ENCODE assay signal across 30 cellular contexts in genomic region chr1:117044217-117044616, GRCh38.
"Had no signal": no experiment of that assay in that cellular context is flagged by ENCODE, and none has a peak within 500 bp of the region (broad histone marks: within the 10 kb centered on the region; RNA-seq: fewer than 3 reads in every experiment).

No MANE protein-coding gene starts in this region.

- H3K4me3 Mint-ChIP-seq: naive B cell; natural killer cell; nephron progenitor cell; neural progenitor cell; stimulated activated naive B cell treated with anti-CD40 and anti-IgM and Interleukin-4, amounts not matched to agents 10 μg/mL and 1 μg/mL and 100 μg/mL, for 72 hours had no signal

- ATAC-seq: left cardiac atrium; left lung; lower lobe of right lung; natural killer cell; right lobe of liver; stimulated activated naive B cell treated with anti-CD40 and anti-IgM and Interleukin-4, amounts not matched to agents 10 μg/mL and 1 μg/mL and 100 μg/mL, for 72 hours; stimulated activated naive CD8-positive, alpha-beta T cell treated with anti-CD3 and anti-CD28 coated beads, Interleukin-15, Interleukin-2, amounts not matched to agents 100 U/mL and 50 U/mL, for 24 hours; upper lobe of right lung had no signal

- H3K36me3 Mint-ChIP-seq: naive B cell, natural killer cell, neural progenitor cell had no signal

- H3K9me3 Mint-ChIP-seq: natural killer cell had no signal

- H2AFZ ChIP-seq: neural progenitor cell had no signal

- H3K4me1 ChIP-seq: lower lobe of right lung, neural progenitor cell, right atrium auricular region, right lobe of liver, stomach, testis, tibial artery, upper lobe of right lung had no signal

- H3K27me3 ChIP-seq: left lung, neural progenitor cell, neutrophil, ovary, right atrium auricular region, right lobe of liver, stomach, testis, tibial artery, upper lobe of right lung had no signal

- H3K27me3 Mint-ChIP-seq: naive B cell; progenitor cell of endocrine pancreas; stimulated activated naive B cell treated with anti-CD40 and anti-IgM and Interleukin-4, amounts not matched to agents 10 μg/mL and 1 μg/mL and 100 μg/mL, for 72 hours had no signal

- H3K9ac ChIP-seq: neural progenitor cell had no signal

- H3K4me1 Mint-ChIP-seq: neural progenitor cell had no signal

- DNase-seq: hippocampal formation; kidney glomerular epithelial cell; left cardiac atrium; left lung; lower lobe of right lung; mammary epithelial cell; mesenchymal stem cell; naive B cell; natural killer cell; nephron progenitor cell; occipital lobe; ovary; right lobe of liver; stimulated activated CD4-positive, alpha-beta T cell treated with anti-CD3 and anti-CD28 coated beads, Interleukin-12 subunit alpha, Interleukin-12 subunit beta, amount 100 ng/mL, for 4 hours; stimulated activated CD4-positive, alpha-beta T cell treated with anti-CD3 and anti-CD28 coated beads, Interleukin-15, amount 100 ng/mL, for 24 hours; stimulated activated CD4-positive, alpha-beta T cell treated with anti-CD3 and anti-CD28 coated beads, Interleukin-2, amount 100 ng/mL, for 24 hours; stimulated activated CD4-positive, alpha-beta T cell treated with anti-CD3 and anti-CD28 coated beads, Interleukin-4, amount 100 ng/mL, for 1 hour; stimulated activated naive B cell treated with anti-CD40 and anti-IgM and Interleukin-4, amounts not matched to agents 10 μg/mL and 1 μg/mL and 100 μg/mL, for 72 hours; stimulated activated naive CD8-positive, alpha-beta T cell treated with anti-CD3 and anti-CD28 coated beads, Interleukin-15, Interleukin-2, amounts not matched to agents 100 U/mL and 50 U/mL, for 24 hours; stomach; testis; tibial artery; trophoblast cell; upper lobe of right lung had no signal

- H3K27ac ChIP-seq: left lung, lower lobe of right lung, neural progenitor cell, neutrophil, ovary, right atrium auricular region, right lobe of liver, stomach, testis, tibial artery, upper lobe of right lung had no signal

- H3K9me3 ChIP-seq: left lung, lower lobe of right lung, neutrophil, ovary, right lobe of liver, stomach, testis, tibial artery, upper lobe of right lung had no signal

- H3K4me3 ChIP-seq: left lung, lower lobe of right lung, neural progenitor cell, ovary, right atrium auricular region, right lobe of liver, stomach, testis, tibial artery, upper lobe of right lung had no signal

- H3K27ac Mint-ChIP-seq: naive B cell; natural killer cell; nephron progenitor cell; neural progenitor cell; progenitor cell of endocrine pancreas; stimulated activated naive B cell treated with anti-CD40 and anti-IgM and Interleukin-4, amounts not matched to agents 10 μg/mL and 1 μg/mL and 100 μg/mL, for 72 hours had no signal

- H3K36me3 ChIP-seq: left lung, lower lobe of right lung, neural progenitor cell, ovary, right atrium auricular region, right lobe of liver, stomach, tibial artery, upper lobe of right lung had no signal

- FAIRE-seq: keratinocyte, urothelium cell line had no signal

- H3K4me2 ChIP-seq: neural progenitor cell had no signal
